Comparison of ENCODE assay signal across 11 cellular contexts in genomic region chr9:133995012-133995896, GRCh38. TPM values are rescaled to one million over a fixed set of nuclear protein-coding genes. Genes with fewer than 3 reads are reported as not detected.
DNase-seq lines count a peak whose midpoint lies in the region; ATAC-seq and TF ChIP-seq lines count a peak whose summit lies in the region.
"Had no signal": no experiment of that assay in that cellular context is flagged by ENCODE, and none has a peak within 500 bp of the region (broad histone marks: within the 10 kb centered on the region; RNA-seq: fewer than 3 reads in every experiment).

No MANE protein-coding gene starts in this region.

- peak; percentile 43 for DNase-seq in activated CD4-positive, alpha-beta T cell treated with anti-CD3 and anti-CD28 coated beads for 36 hours
- no peak for DNase-seq in activated CD4-positive, alpha-beta T cell treated with anti-CD3 and anti-CD28 coated beads for 48 hours
- DNase-seq in HT1080 (ENCODE audit: low read depth) = peak; percentile 56
- DNase-seq in astrocyte of the spinal cord (ENCODE audit: low read depth, low spot score) = no peak
- DNase-seq in sciatic nerve (ENCODE audit: low spot score) = peak; percentile 62
- DNase-seq in sigmoid colon = no peak
- no peak for DNase-seq in body of pancreas
- no peak for DNase-seq in testis

- POLR2A ChIA-PET in activated CD4-positive, alpha-beta T cell treated with anti-CD3 and anti-CD28 coated beads for 36 hours (lab: Charles Lee) = no interaction called here

- no peak overlapping the region for H3K4me3 Mint-ChIP-seq in activated CD4-positive, alpha-beta T cell treated with anti-CD3 and anti-CD28 coated beads for 36 hours

- H3K9me3 Mint-ChIP-seq in activated CD4-positive, alpha-beta T cell treated with anti-CD3 and anti-CD28 coated beads for 36 hours (ENCODE audit: low read depth) = no peaks in the 10 kb centered on the region
- H3K9me3 Mint-ChIP-seq: activated T-cell treated with anti-CD3 and anti-CD28 coated beads, Interleukin-2, amount 50 U/mL, for 72 hours; effector memory CD8-positive, alpha-beta T cell had no signal

- TF ChIP-seq EP300 in sigmoid colon (IDR thresholded peaks at IDR 0.05) = no peak

- H3K4me1 Mint-ChIP-seq in activated CD4-positive, alpha-beta T cell treated with anti-CD3 and anti-CD28 coated beads for 36 hours = peaks cover 2% of the 10 kb centered on the region

- intact Hi-C loops in activated CD4-positive, alpha-beta T cell treated with anti-CD3 and anti-CD28 coated beads for 36 hours (cut with DNase I, micrococcal nuclease) = loop anchor here in 1 of 2 experiments (10.0 kb wide), 2 partner anchors 410 to 620 kb away; partner anchors contain the start of genes STKLD1 and SURF4
- intact Hi-C loops in sciatic nerve (cut with DNase I) = loop anchor here (2.0 kb wide), 1 partner anchor 202 kb away; no protein-coding TSS in a partner anchor
- intact Hi-C loops in sigmoid colon (cut with DNase I) = loop anchor here (2.0 kb wide), 2 partner anchors 212 to 460 kb away; partner anchors contain the start of gene ADAMTSL2
- intact Hi-C loops in body of pancreas (cut with DNase I) = loop anchor here (5.0 kb wide), 1 partner anchor 203 kb away; no protein-coding TSS in a partner anchor
- intact Hi-C loops in testis (cut with DNase I; ENCODE audit: low total_unique reads) = no loop called here

- no peaks in the 10 kb centered on the region for H3K36me3 Mint-ChIP-seq in activated CD4-positive, alpha-beta T cell treated with anti-CD3 and anti-CD28 coated beads for 36 hours (ENCODE audit: low read depth)

- no peak overlapping the region for H3K27ac ChIP-seq in sigmoid colon
- no peak overlapping the region for H3K27ac ChIP-seq in body of pancreas
- H3K27ac ChIP-seq in testis = no peak overlapping the region
- H3K27ac ChIP-seq: SK-N-MC had no signal

- no peaks in the 10 kb centered on the region for H3K36me3 ChIP-seq in sigmoid colon
- H3K36me3 ChIP-seq in body of pancreas (replicated peaks in 1 of 2; ENCODE audit: insufficient read depth in 1 of 2, low read depth in 2 of 2) = no peaks in the 10 kb centered on the region
- H3K36me3 ChIP-seq in testis (ENCODE audit: low read depth, missing control alignments) = no peaks in the 10 kb centered on the region

- CTCF ChIA-PET in activated CD4-positive, alpha-beta T cell treated with anti-CD3 and anti-CD28 coated beads for 36 hours (lab: Charles Lee) = interaction anchor here (0.6 to 3.3 kb wide), 13 partner anchors 10 to 1196 kb away, joined by 3 to 54 read pairs (median 3); partner anchors contain the start of gene BRD3OS

- peaks cover 3% of the 10 kb centered on the region for H3K27me3 Mint-ChIP-seq in activated CD4-positive, alpha-beta T cell treated with anti-CD3 and anti-CD28 coated beads for 36 hours

- H3K4me3 ChIP-seq in astrocyte of the spinal cord (ENCODE audit: low read depth, low read length) (no peak overlapping the region), sigmoid colon (no peak overlapping the region), body of pancreas (no peak overlapping the region), testis (no peak overlapping the region)
- H3K4me3 ChIP-seq: SK-N-MC had no signal

- ATAC-seq in activated CD4-positive, alpha-beta T cell treated with anti-CD3 and anti-CD28 coated beads for 36 hours = no peak
- no peak for ATAC-seq in sciatic nerve
- ATAC-seq in body of pancreas = no peak

- TF ChIP-seq POLR2A in sigmoid colon (IDR thresholded peaks at IDR 0.05) (no peak), body of pancreas (IDR thresholded peaks at IDR 0.05) (no peak), testis (IDR thresholded peaks at IDR 0.05) (no peak)

- H3K27ac Mint-ChIP-seq in activated CD4-positive, alpha-beta T cell treated with anti-CD3 and anti-CD28 coated beads for 36 hours = no peak overlapping the region
- H3K27ac Mint-ChIP-seq: activated T-cell treated with anti-CD3 and anti-CD28 coated beads, Interleukin-2, amount 50 U/mL, for 72 hours; effector memory CD8-positive, alpha-beta T cell had no signal

- H3K27me3 ChIP-seq in sigmoid colon (no peaks in the 10 kb centered on the region), body of pancreas (no peaks in the 10 kb centered on the region), testis (no peaks in the 10 kb centered on the region)

- TF ChIP-seq CTCF in astrocyte of the spinal cord (IDR thresholded peaks at IDR 0.05; ENCODE audit: low read depth, low read length) (peak; percentile 30), sigmoid colon (IDR thresholded peaks at IDR 0.05) (no peak), body of pancreas (IDR thresholded peaks at IDR 0.05) (no peak), testis (IDR thresholded peaks at IDR 0.05) (no peak)

- H3K9me3 ChIP-seq in sigmoid colon (no peaks in the 10 kb centered on the region), body of pancreas (no peaks in the 10 kb centered on the region), testis (no peaks in the 10 kb centered on the region)

- H3K4me1 ChIP-seq in sigmoid colon (peaks cover 0 to 32% (median 26%) of the 10 kb centered on the region in 4 donors), body of pancreas (peaks cover 25% of the 10 kb centered on the region), testis (peaks cover 9% of the 10 kb centered on the region)

- in situ Hi-C loops in astrocyte of the spinal cord (cut with HindIII; ENCODE audit: low sequenced_read_pairs) = no loop called here

- 52 to 75% methylated on average over 17 of the region's 17 CpGs for WGBS in sigmoid colon, 2 donors
- WGBS in body of pancreas, 2 donors = 48% methylated on average over 16 to 17 of the region's 17 CpGs
- WGBS in testis, 2 donors = 75 to 80% methylated on average over 16 to 17 of the region's 17 CpGs

RNA-seq across cellular contexts. Expression of gene VAV2, which starts 3.1 kb away (rescaled TPM):
- 1 to 10 TPM; 5.1 to 6.5 TPM for total RNA-seq in activated CD4-positive, alpha-beta T cell treated with anti-CD3 and anti-CD28 coated beads for 36 hours
- total RNA-seq in HT1080 (2014; rRNA removed; shearing (Covaris generic)) = 9.8 and 12.5 TPM in 2 replicates
- 14.3 and 15.1 TPM in 2 replicates for polyA plus RNA-seq in HT1080 (2015; cell fraction: cytosol; rRNA removed)
- 19.7 and 21.9 TPM in 2 replicates for polyA plus RNA-seq in HT1080 (2015; cell fraction: nucleus; rRNA removed)
- total RNA-seq in sciatic nerve (20.5 TPM), sigmoid colon (1 to 10 TPM; 3.8 to 7.2 (median 6.6) TPM), body of pancreas (10 to 100 TPM; 31.6 to 32.3 TPM), testis (10 to 100 TPM; 12.2 to 14.1 TPM)
- polyA plus RNA-seq in sigmoid colon (10 to 100 TPM; 14.4 to 23.3 (median 18.5) TPM), testis (ENCODE audit: insufficient read depth, low read depth, low replicate concordance) (11.0 TPM)

RNA-seq across cellular contexts. Expression of gene BRD3OS, which starts 30.0 kb away (rescaled TPM):
- total RNA-seq in activated CD4-positive, alpha-beta T cell treated with anti-CD3 and anti-CD28 coated beads for 36 hours = 10 to 100 TPM; 15.1 to 18.0 TPM
- total RNA-seq in HT1080 (2014; rRNA removed; shearing (Covaris generic)) = 21.2 and 28.4 TPM in 2 replicates
- polyA plus RNA-seq in HT1080 (2015; cell fraction: cytosol; rRNA removed) = 18.0 and 24.1 TPM in 2 replicates
- polyA plus RNA-seq in HT1080 (2015; cell fraction: nucleus; rRNA removed) = 11.5 TPM in 2 replicates
- total RNA-seq in sciatic nerve (16.4 TPM), sigmoid colon (10 to 100 TPM; 11.7 to 19.4 (median 12.7) TPM), body of pancreas (1 to 10 TPM; 7.3 to 9.6 TPM), testis (10 to 100 TPM; 18.9 to 19.0 TPM)
- polyA plus RNA-seq in sigmoid colon (1 to 10 TPM; 3.9 to 7.8 (median 4.2) TPM), testis (ENCODE audit: insufficient read depth, low read depth, low replicate concordance) (29.5 TPM)

Comparison
In these comparisons a context has a peak if more than half of its experiments do, and no peak if none do; other contexts are left out.
1. DNase-seq: peak in activated CD4-positive, alpha-beta T cell treated with anti-CD3 and anti-CD28 coated beads for 36 hours (single experiment), HT1080 (single experiment) and sciatic nerve (single experiment); none in activated CD4-positive, alpha-beta T cell treated with anti-CD3 and anti-CD28 coated beads for 48 hours (single experiment), astrocyte of the spinal cord (single experiment), sigmoid colon (single experiment), body of pancreas (0 of 4) and testis (single experiment).